In the genomic region with DNA sequence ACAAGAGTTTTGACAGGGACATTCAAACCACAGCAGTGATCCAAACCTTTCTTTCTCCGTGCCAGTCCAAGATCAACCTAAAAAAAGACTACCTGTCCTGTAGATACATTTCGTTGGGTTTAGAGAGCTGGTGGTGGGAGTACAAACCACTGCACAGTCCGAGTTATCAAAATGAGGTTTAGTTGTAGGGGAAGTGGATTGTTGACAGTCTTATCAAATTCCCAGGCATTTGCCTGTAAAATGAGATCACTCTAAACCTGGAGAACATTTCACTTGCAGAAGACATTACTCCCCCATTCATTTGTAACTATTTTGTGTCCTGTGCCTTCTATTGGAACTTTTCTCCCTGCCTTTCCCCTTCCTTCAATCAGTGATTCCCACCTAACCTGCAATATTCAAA, we compare ENCODE assay signal across 28 cellular contexts.
"Had no signal": no experiment of that assay in that cellular context is flagged by ENCODE, and none has a peak within 500 bp of the region (broad histone marks: within the 10 kb centered on the region; RNA-seq: fewer than 3 reads in every experiment).

No MANE protein-coding gene starts in this region.

- H3K36me3 ChIP-seq: breast epithelium had no signal

- H3K4me3 ChIP-seq: body of pancreas, breast epithelium had no signal

- H3K4me1 ChIP-seq: body of pancreas, breast epithelium had no signal

- FAIRE-seq: astrocyte had no signal

- H3K36me3 Mint-ChIP-seq: activated CD8-positive, alpha-beta memory T cell treated with anti-CD3 and anti-CD28 coated beads, Interleukin-2, amount 10 ng/mL, durations not matched to agents 7 days and 5 days; activated naive CD8-positive, alpha-beta T cell treated with anti-CD3 and anti-CD28 coated beads for 36 hours had no signal

- H3K27ac Mint-ChIP-seq: activated CD4-positive, alpha-beta memory T cell treated with anti-CD3 and anti-CD28 coated beads, Interleukin-2, amount 10 ng/mL, durations not matched to agents 7 days and 5 days; activated CD8-positive, alpha-beta memory T cell treated with anti-CD3 and anti-CD28 coated beads, Interleukin-2, amount 10 ng/mL, durations not matched to agents 7 days and 5 days; activated naive CD8-positive, alpha-beta T cell treated with anti-CD3 and anti-CD28 coated beads for 36 hours; activated T-helper 17 cell treated with anti-CD3 and anti-CD28 coated beads, Interleukin-2, amount 50 U/mL, for 72 hours had no signal

- H3K27me3 ChIP-seq: body of pancreas, breast epithelium had no signal

- ATAC-seq: activated CD4-positive, CD25-positive, alpha-beta regulatory T cell treated with anti-CD3 and anti-CD28 coated beads, Interleukin-2, amount 50 U/mL, for 24 hours; activated CD8-positive, alpha-beta memory T cell treated with anti-CD3 and anti-CD28 coated beads, Interleukin-2, amount 10 ng/mL, durations not matched to agents 7 days and 5 days; activated T-helper 17 cell treated with anti-CD3 and anti-CD28 coated beads, Interleukin-2, amount 50 U/mL, for 72 hours; body of pancreas had no signal

- H3K4me1 Mint-ChIP-seq: activated CD4-positive, alpha-beta memory T cell treated with anti-CD3 and anti-CD28 coated beads, Interleukin-2, amount 10 ng/mL, durations not matched to agents 7 days and 5 days; activated CD4-positive, alpha-beta T cell treated with anti-CD3 and anti-CD28 coated beads for 36 hours; activated CD8-positive, alpha-beta memory T cell treated with anti-CD3 and anti-CD28 coated beads, Interleukin-2, amount 10 ng/mL, durations not matched to agents 7 days and 5 days; activated naive CD8-positive, alpha-beta T cell treated with anti-CD3 and anti-CD28 coated beads for 36 hours had no signal

- H3K9me3 Mint-ChIP-seq: activated naive CD8-positive, alpha-beta T cell treated with anti-CD3 and anti-CD28 coated beads for 36 hours; activated T-helper 17 cell treated with anti-CD3 and anti-CD28 coated beads, Interleukin-2, amount 50 U/mL, for 72 hours had no signal

- H3K27me3 Mint-ChIP-seq: activated CD4-positive, alpha-beta T cell treated with anti-CD3 and anti-CD28 coated beads for 36 hours; activated T-helper 17 cell treated with anti-CD3 and anti-CD28 coated beads, Interleukin-2, amount 50 U/mL, for 72 hours had no signal

- H3K27ac ChIP-seq: body of pancreas, breast epithelium had no signal

- H3K4me3 Mint-ChIP-seq: activated CD4-positive, alpha-beta memory T cell treated with anti-CD3 and anti-CD28 coated beads, Interleukin-2, amount 10 ng/mL, durations not matched to agents 7 days and 5 days; activated CD4-positive, alpha-beta T cell treated with anti-CD3 and anti-CD28 coated beads for 36 hours; activated CD8-positive, alpha-beta memory T cell treated with anti-CD3 and anti-CD28 coated beads, Interleukin-2, amount 10 ng/mL, durations not matched to agents 7 days and 5 days; activated naive CD8-positive, alpha-beta T cell treated with anti-CD3 and anti-CD28 coated beads for 36 hours; activated T-helper 17 cell treated with anti-CD3 and anti-CD28 coated beads, Interleukin-2, amount 50 U/mL, for 72 hours had no signal

- DNase-seq: activated CD4-positive, alpha-beta memory T cell treated with anti-CD3 and anti-CD28 coated beads, Interleukin-2, amount 10 ng/mL, durations not matched to agents 7 days and 5 days; activated CD4-positive, alpha-beta T cell treated with anti-CD3 and anti-CD28 coated beads for 36 hours; activated CD8-positive, alpha-beta memory T cell treated with anti-CD3 and anti-CD28 coated beads for 24 hours; activated CD8-positive, alpha-beta memory T cell treated with anti-CD3 and anti-CD28 coated beads, Interleukin-2, amount 10 ng/mL, durations not matched to agents 7 days and 5 days; activated CD8-positive, alpha-beta memory T cell treated with anti-CD3 and anti-CD28 coated beads, Interleukin-2, amount 50 U/mL, for 48 hours; activated effector memory CD4-positive, alpha-beta T cell treated with anti-CD3 and anti-CD28 coated beads, Interleukin-2, amount 50 U/mL, for 16 hours; activated naive CD4-positive, alpha-beta T cell; activated naive CD4-positive, alpha-beta T cell treated with anti-CD3 and anti-CD28 coated beads, Interleukin-2, amount 50 U/mL, for 16 hours; activated naive CD8-positive, alpha-beta T cell treated with anti-CD3 and anti-CD28 coated beads for 36 hours; activated T-cell treated with anti-CD3 and anti-CD28 coated beads, Interleukin-2, amount 50 U/mL, for 48 hours; amygdala; body of pancreas; IMR-90; Karpas-422; KBM-7; NCI-H1417 treated with DMSO at 0.1 percent for 48 hours; NCI-H1694; NCI-H1930; NCI-H2081 treated with DMSO at 0.1 percent for 48 hours; NCI-H524 treated with DMSO at 0.1 percent for 48 hours; NCI-H748 treated with DMSO at 0.1 percent for 48 hours; NK-92 treated with Interleukin-12 subunit alpha and Interleukin-12 subunit beta, amount 100 ng/mL, for 24 hours; Right ventricle myocardium superior; T1000 had no signal

- H3K9me3 ChIP-seq: body of pancreas, breast epithelium had no signal
